1 cellular context compared by ENCODE assay signal in genomic region chr9:33817327-33818166, GRCh38.
TF ChIP-seq lines count a peak whose summit lies in the region.

No MANE protein-coding gene starts in this region.

TF ChIP-seq in HepG2, 621 proteins besides CTCF, POLR2A, EP300 and RAD21 (continued from another document and continues in another):
- TF ChIP-seq ZBED4 (CRISPR knock-in tag; IDR thresholded peaks at IDR 0.05; ENCODE audit: borderline replicate concordance), result 0 out of 2 replicates have a peak, but pooled peaks have one; percentile 27
- TF ChIP-seq ZNF768 (CRISPR knock-in tag; IDR thresholded peaks at IDR 0.05), result 0 out of 2 replicates have a peak, but pooled peaks have one; percentile 12
- TF ChIP-seq ZNF577 (CRISPR knock-in tag; IDR thresholded peaks at IDR 0.05; ENCODE audit: borderline replicate concordance, low read depth), result no peak
- no peak for TF ChIP-seq ZNF678 (CRISPR knock-in tag; IDR thresholded peaks at IDR 0.05)
- peak; percentile 50; the same call in 1 of the 2 replicates for TF ChIP-seq POGK (CRISPR knock-in tag; conservative IDR thresholded peaks at IDR 0.05)
- TF ChIP-seq NONO (IDR thresholded peaks at IDR 0.05), result no peak
- TF ChIP-seq NONO (CRISPR knock-in tag; conservative IDR thresholded peaks at IDR 0.05), result no peak
- no peak for TF ChIP-seq AHR (CRISPR knock-in tag; IDR thresholded peaks at IDR 0.05)
- peak; percentile 25; the same call in 1 of the 2 replicates for TF ChIP-seq ZNF747 (CRISPR knock-in tag; IDR thresholded peaks at IDR 0.05; ENCODE audit: borderline replicate concordance)
- peak; percentile 81 for TF ChIP-seq PATZ1 (CRISPR knock-in tag; IDR thresholded peaks at IDR 0.05)
- 0 out of 2 replicates have a peak, but pooled peaks have one; percentile 17 for TF ChIP-seq CHCHD3 (CRISPR knock-in tag; IDR thresholded peaks at IDR 0.05)
- TF ChIP-seq ZNF792 (CRISPR knock-in tag; IDR thresholded peaks at IDR 0.05), result no peak
- 0 out of 2 replicates have a peak, but pooled peaks have one; percentile 8 for TF ChIP-seq RFX5 (IDR thresholded peaks at IDR 0.05; ENCODE audit: low read depth, low read length)
- no peak for TF ChIP-seq CC2D1A (CRISPR knock-in tag; IDR thresholded peaks at IDR 0.05)
- no peak for TF ChIP-seq ZBTB40 (IDR thresholded peaks at IDR 0.05)
- TF ChIP-seq ZBTB40 (CRISPR knock-in tag; IDR thresholded peaks at IDR 0.05), result 0 out of 2 replicates have a peak, but pooled peaks have one; percentile 36
- TF ChIP-seq NFYB (CRISPR knock-in tag; IDR thresholded peaks at IDR 0.05), result no peak
- TF ChIP-seq RERE (CRISPR knock-in tag; IDR thresholded peaks at IDR 0.05; ENCODE audit: low read depth), result no peak
- no peak for TF ChIP-seq KDM5A (IDR thresholded peaks at IDR 0.05; ENCODE audit: borderline replicate concordance, low read length)
- TF ChIP-seq ZNF672 (CRISPR knock-in tag; IDR thresholded peaks at IDR 0.05), result no peak
- no peak; the same call in 1 of the 2 replicates for TF ChIP-seq ETV5 (CRISPR knock-in tag; IDR thresholded peaks at IDR 0.05; ENCODE audit: borderline replicate concordance)
- no peak for TF ChIP-seq ZNF101 (CRISPR knock-in tag; IDR thresholded peaks at IDR 0.05; ENCODE audit: borderline replicate concordance, low read depth)
- peak; percentile 84 for TF ChIP-seq ZFY (CRISPR knock-in tag; IDR thresholded peaks at IDR 0.05)
- TF ChIP-seq ASH2L (IDR thresholded peaks at IDR 0.05; ENCODE audit: insufficient read length, low read depth, low read length), result peak; percentile 34
- TF ChIP-seq NFRKB (IDR thresholded peaks at IDR 0.05), result no peak
- 0 out of 2 replicates have a peak, but pooled peaks have one; percentile 56 for TF ChIP-seq REL (CRISPR knock-in tag; conservative IDR thresholded peaks at IDR 0.05)
- no peak for TF ChIP-seq ISX (CRISPR knock-in tag; conservative IDR thresholded peaks at IDR 0.05)
- TF ChIP-seq UBTF (CRISPR knock-in tag; IDR thresholded peaks at IDR 0.05), result peak; percentile 58
- peak; percentile 16; the same call in 1 of the 2 replicates for TF ChIP-seq SIN3A (IDR thresholded peaks at IDR 0.05; ENCODE audit: borderline replicate concordance, low read depth, low read length)
- peak; percentile 52; the same call in 1 of the 2 replicates for TF ChIP-seq KMT2A (CRISPR knock-in tag; IDR thresholded peaks at IDR 0.05)
- TF ChIP-seq HNRNPLL (IDR thresholded peaks at IDR 0.05; ENCODE audit: low read depth, low read length, poor library complexity, severe bottlenecking), result peak; percentile 16
- peak; percentile 8; the same call in 1 of the 2 replicates for TF ChIP-seq KAT7 (CRISPR knock-in tag; IDR thresholded peaks at IDR 0.05; ENCODE audit: borderline replicate concordance)
